Comparison of ENCODE assay signal across 15 cellular contexts in genomic region chr5:141483842-141484241, GRCh38. TPM values are rescaled to one million over a fixed set of nuclear protein-coding genes. Genes with fewer than 3 reads are reported as not detected.
DNase-seq lines count a peak whose midpoint lies in the region; ATAC-seq and TF ChIP-seq lines count a peak whose summit lies in the region.
"Had no signal": no experiment of that assay in that cellular context is flagged by ENCODE, and none has a peak within 500 bp of the region (broad histone marks: within the 10 kb centered on the region; RNA-seq: fewer than 3 reads in every experiment).

No MANE protein-coding gene starts in this region.

- ATAC-seq in left ventricle myocardium superior (no peak), lower lobe of right lung (no peak), HG03442 (IDR thresholded peaks at IDR 0.05; ENCODE audit: unreplicated experiment) (no peak)
- ATAC-seq: HepG2 had no signal

- TF ChIP-seq EP300 in stomach (IDR thresholded peaks at IDR 0.05): no peak

- peak; percentile 23 for DNase-seq in right atrium auricular region (ENCODE audit: low spot score)
- no peak for DNase-seq in left ventricle myocardium superior
- no peak for DNase-seq in ascending aorta (ENCODE audit: low spot score in 2 of 2)
- no peak for DNase-seq in lower lobe of right lung
- no peak for DNase-seq in stomach
- DNase-seq in NCI-H2081 (lab: John Stamatoyannopoulos, UW): no peak
- DNase-seq in AML-193 (lab: John Stamatoyannopoulos, UW): no peak
- DNase-seq: activated CD4-positive, alpha-beta memory T cell treated with anti-CD3 and anti-CD28 coated beads, Interleukin-2, amount 10 ng/mL, durations not matched to agents 7 days and 5 days; effector CD4-positive, alpha-beta T cell; SIG-M5; stimulated activated CD4-positive, alpha-beta T cell treated with anti-CD3 and anti-CD28 coated beads, Interleukin-1b, Interleukin-23, amount 100 ng/mL, for 48 hours; stimulated activated CD8-positive, alpha-beta memory T cell treated with anti-CD3 and anti-CD28 coated beads, Interleukin-4, amount 100 ng/mL, for 48 hours; upper lobe of left lung had no signal

- TF ChIP-seq CTCF in right atrium auricular region (IDR thresholded peaks at IDR 0.05) (no peak), ascending aorta (IDR thresholded peaks at IDR 0.05) (no peak), lower lobe of right lung (IDR thresholded peaks at IDR 0.05) (no peak), stomach (IDR thresholded peaks at IDR 0.05) (no peak)

- no peak for TF ChIP-seq POLR2A in stomach (IDR thresholded peaks at IDR 0.05)

- H3K27ac ChIP-seq in right atrium auricular region: no peak overlapping the region
- no peak overlapping the region for H3K27ac ChIP-seq in ascending aorta
- no peak overlapping the region for H3K27ac ChIP-seq in lower lobe of right lung
- no peak overlapping the region for H3K27ac ChIP-seq in stomach
- H3K27ac ChIP-seq: upper lobe of left lung had no signal

- intact Hi-C loops in left ventricle myocardium superior (cut with micrococcal nuclease): no loop called here
- intact Hi-C loops in ascending aorta (cut with DNase I): no loop called here
- intact Hi-C loops in lower lobe of right lung (cut with DNase I): no loop called here
- intact Hi-C loops in stomach (cut with DNase I; ENCODE audit: low total_unique reads): no loop called here

- H3K36me3 ChIP-seq in right atrium auricular region (no peaks in the 10 kb centered on the region), ascending aorta (peaks cover 4 to 9% of the 10 kb centered on the region in 2 donors), lower lobe of right lung (peaks cover 6% of the 10 kb centered on the region), stomach (peaks cover 0 to 21% (median 0%) of the 10 kb centered on the region in 4 donors)

- H3K4me3 ChIP-seq in right atrium auricular region: no peak overlapping the region
- peak overlapping the region; percentile 45 to 62 for H3K4me3 ChIP-seq in ascending aorta
- H3K4me3 ChIP-seq in lower lobe of right lung: peak overlapping the region; percentile 39
- no peak overlapping the region for H3K4me3 ChIP-seq in stomach

- no peaks in the 10 kb centered on the region for H3K9me3 ChIP-seq in right atrium auricular region
- no peaks in the 10 kb centered on the region for H3K9me3 ChIP-seq in ascending aorta
- no peaks in the 10 kb centered on the region for H3K9me3 ChIP-seq in lower lobe of right lung
- H3K9me3 ChIP-seq in stomach: peaks cover 0 to 11% (median 0%) of the 10 kb centered on the region in 4 donors
- H3K9me3 ChIP-seq: upper lobe of left lung had no signal

- H3K27me3 ChIP-seq in right atrium auricular region (no peaks in the 10 kb centered on the region), ascending aorta (no peaks in the 10 kb centered on the region), lower lobe of right lung (ENCODE audit: low read depth) (peaks cover 19% of the 10 kb centered on the region), stomach (peaks cover 0 to 61% (median 16%) of the 10 kb centered on the region in 3 donors)

- 35 to 56% (median 51%) methylated on average over 3 of the region's 3 CpGs for WGBS in stomach, 5 donors

- H3K4me1 ChIP-seq in right atrium auricular region: peaks cover 0 to 20% of the 10 kb centered on the region in 2 donors
- H3K4me1 ChIP-seq in ascending aorta: peaks cover 18 to 45% of the 10 kb centered on the region in 2 donors
- H3K4me1 ChIP-seq in lower lobe of right lung: peaks cover 25% of the 10 kb centered on the region
- peaks cover 18 to 60% (median 41%) of the 10 kb centered on the region in 4 donors for H3K4me1 ChIP-seq in stomach

RNA-seq across cellular contexts. Expression of gene PCDHGC4, which starts 1.0 kb away (rescaled TPM):
- total RNA-seq in right atrium auricular region (1 to 10 TPM; 1.5 to 1.7 TPM), left ventricle myocardium superior (2.5 TPM), ascending aorta (59.3 TPM), lower lobe of right lung (1.5 TPM), stomach (10 to 100 TPM in 1 of 5 donors, 1 to 10 TPM in 2, under 1 TPM in 1, not detected in 1; 0.87 to 15.4 (median 5.0) TPM)
- polyA plus RNA-seq in stomach: not detected
- total RNA-seq: activated CD4-positive, alpha-beta memory T cell treated with anti-CD3 and anti-CD28 coated beads, Interleukin-2, amount 10 ng/mL, durations not matched to agents 7 days and 5 days had no signal
- polyA plus RNA-seq: HepG2 had no signal

RNA-seq across cellular contexts. Expression of gene PCDHGC5, which starts 5.0 kb away (rescaled TPM):
- total RNA-seq in right atrium auricular region (1 to 10 TPM; 1.4 to 1.7 TPM), left ventricle myocardium superior (3.2 TPM), ascending aorta (0.11 TPM), lower lobe of right lung (1.8 TPM), stomach (1 to 10 TPM in 3 of 5 donors, not detected in 2; 2.0 to 3.5 (median 2.7) TPM)
- polyA plus RNA-seq in stomach: under 1 TPM in 2 of 3 donors, not detected in 1; 0.08 to 0.12 TPM
- total RNA-seq: activated CD4-positive, alpha-beta memory T cell treated with anti-CD3 and anti-CD28 coated beads, Interleukin-2, amount 10 ng/mL, durations not matched to agents 7 days and 5 days; HepG2 had no signal

RNA-seq across cellular contexts. Expression of gene PCDHGC3, which starts 8.1 kb away (rescaled TPM):
- total RNA-seq in right atrium auricular region (10 to 100 TPM; 24.1 to 38.3 TPM), left ventricle myocardium superior (13.4 TPM), ascending aorta (51.4 TPM), lower lobe of right lung (82.4 TPM), stomach (10 to 100 TPM in 4 of 5 donors, 1 to 10 TPM in 1; 7.6 to 35.8 (median 18.8) TPM)
- 10 to 100 TPM; 20.0 to 30.3 (median 29.1) TPM for polyA plus RNA-seq in stomach
- total RNA-seq: activated CD4-positive, alpha-beta memory T cell treated with anti-CD3 and anti-CD28 coated beads, Interleukin-2, amount 10 ng/mL, durations not matched to agents 7 days and 5 days had no signal

RNA-seq across cellular contexts. Expression of gene PCDHGA12, which starts 53.5 kb away (rescaled TPM):
- total RNA-seq in right atrium auricular region (1 to 10 TPM; 6.2 to 7.7 TPM), left ventricle myocardium superior (5.1 TPM), ascending aorta (18.5 TPM), lower lobe of right lung (5.9 TPM), stomach (1 to 10 TPM in 4 of 5 donors, under 1 TPM in 1; 0.58 to 7.4 (median 5.4) TPM)
- polyA plus RNA-seq in stomach: under 1 TPM in 2 of 3 donors, not detected in 1; 0.12 to 0.20 TPM
- total RNA-seq: activated CD4-positive, alpha-beta memory T cell treated with anti-CD3 and anti-CD28 coated beads, Interleukin-2, amount 10 ng/mL, durations not matched to agents 7 days and 5 days had no signal

Comparison
In these comparisons a context has a peak if more than half of its experiments do, and no peak if none do; other contexts are left out.
1. H3K4me3 ChIP-seq: peak in ascending aorta (2 of 2) and lower lobe of right lung (single experiment); none in right atrium auricular region (0 of 2) and stomach (0 of 4).